In the genomic region with DNA sequence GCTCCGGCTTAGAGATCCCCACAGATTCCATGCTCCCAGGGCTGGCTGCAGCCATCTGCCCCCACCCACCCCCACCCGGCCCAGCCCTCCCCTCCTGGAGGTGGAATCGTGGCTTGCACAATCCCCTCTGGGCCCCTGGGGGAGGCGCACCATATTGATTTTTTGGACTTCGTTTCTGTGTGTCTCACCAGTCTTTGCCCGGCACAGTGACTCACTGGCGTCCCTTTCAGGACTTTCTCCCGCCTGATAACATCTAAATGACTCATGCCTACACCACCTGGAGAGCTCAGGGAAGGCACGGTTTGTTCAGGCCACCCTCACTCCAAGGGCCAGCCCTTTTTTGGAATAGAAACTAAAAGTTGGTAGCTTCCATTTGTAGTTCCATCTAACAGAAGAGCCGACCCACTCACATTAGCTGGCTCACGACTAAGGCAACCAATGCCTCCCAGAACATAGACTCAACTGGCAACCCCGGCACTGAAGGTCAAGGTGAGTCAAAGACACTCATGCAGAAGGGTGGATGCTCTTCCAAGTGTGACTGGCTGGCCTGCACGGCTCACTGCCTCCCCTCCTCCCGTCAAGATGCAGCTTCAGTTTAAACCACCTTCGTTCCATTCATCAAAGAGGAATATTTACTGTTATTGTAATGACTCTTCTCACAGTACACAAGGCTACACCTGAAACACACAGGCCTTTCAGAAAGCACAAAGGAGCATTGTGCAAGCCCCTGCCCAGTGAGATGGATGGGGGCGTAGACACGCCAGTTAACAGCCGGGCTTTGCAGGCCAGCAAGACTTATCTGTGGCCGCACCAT, we compare ENCODE assay signal across 1 cellular context.
TF ChIP-seq lines count a peak whose summit lies in the region.

No MANE protein-coding gene starts in this region.

TF ChIP-seq in K562, 482 proteins besides CTCF, POLR2A, EP300 and RAD21 (continued from another document and continues in another):
- TF ChIP-seq, protein P1, sequence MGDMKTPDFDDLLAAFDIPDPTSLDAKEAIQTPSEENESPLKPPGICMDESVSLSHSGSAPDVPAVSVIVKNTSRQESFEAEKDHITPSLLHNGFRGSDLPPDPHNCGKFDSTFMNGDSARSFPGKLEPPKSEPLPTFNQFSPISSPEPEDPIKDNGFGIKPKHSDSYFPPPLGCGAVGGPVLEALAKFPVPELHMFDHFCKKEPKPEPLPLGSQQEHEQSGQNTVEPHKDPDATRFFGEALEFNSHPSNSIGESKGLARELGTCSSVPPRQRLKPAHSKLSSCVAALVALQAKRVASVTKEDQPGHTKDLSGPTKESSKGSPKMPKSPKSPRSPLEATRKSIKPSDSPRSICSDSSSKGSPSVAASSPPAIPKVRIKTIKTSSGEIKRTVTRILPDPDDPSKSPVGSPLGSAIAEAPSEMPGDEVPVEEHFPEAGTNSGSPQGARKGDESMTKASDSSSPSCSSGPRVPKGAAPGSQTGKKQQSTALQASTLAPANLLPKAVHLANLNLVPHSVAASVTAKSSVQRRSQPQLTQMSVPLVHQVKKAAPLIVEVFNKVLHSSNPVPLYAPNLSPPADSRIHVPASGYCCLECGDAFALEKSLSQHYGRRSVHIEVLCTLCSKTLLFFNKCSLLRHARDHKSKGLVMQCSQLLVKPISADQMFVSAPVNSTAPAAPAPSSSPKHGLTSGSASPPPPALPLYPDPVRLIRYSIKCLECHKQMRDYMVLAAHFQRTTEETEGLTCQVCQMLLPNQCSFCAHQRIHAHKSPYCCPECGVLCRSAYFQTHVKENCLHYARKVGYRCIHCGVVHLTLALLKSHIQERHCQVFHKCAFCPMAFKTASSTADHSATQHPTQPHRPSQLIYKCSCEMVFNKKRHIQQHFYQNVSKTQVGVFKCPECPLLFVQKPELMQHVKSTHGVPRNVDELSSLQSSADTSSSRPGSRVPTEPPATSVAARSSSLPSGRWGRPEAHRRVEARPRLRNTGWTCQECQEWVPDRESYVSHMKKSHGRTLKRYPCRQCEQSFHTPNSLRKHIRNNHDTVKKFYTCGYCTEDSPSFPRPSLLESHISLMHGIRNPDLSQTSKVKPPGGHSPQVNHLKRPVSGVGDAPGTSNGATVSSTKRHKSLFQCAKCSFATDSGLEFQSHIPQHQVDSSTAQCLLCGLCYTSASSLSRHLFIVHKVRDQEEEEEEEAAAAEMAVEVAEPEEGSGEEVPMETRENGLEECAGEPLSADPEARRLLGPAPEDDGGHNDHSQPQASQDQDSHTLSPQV (IDR thresholded peaks at IDR 0.05), result no peak
- TF ChIP-seq MTF1 (CRISPR knock-in tag; IDR thresholded peaks at IDR 0.05; ENCODE audit: borderline replicate concordance) (no peak), SMARCE1 (IDR thresholded peaks at IDR 0.05) (peak; percentile 98), ESRRA (IDR thresholded peaks at IDR 0.05; ENCODE audit: borderline replicate concordance, low read depth) (peak; percentile 81), NR3C1 (CRISPR knock-in tag; IDR thresholded peaks at IDR 0.05) (no peak), JUN (IDR thresholded peaks at IDR 0.05; ENCODE audit: borderline replicate concordance, low read depth, low read length) (peak; percentile 99), JUN (CRISPR knock-in tag; IDR thresholded peaks at IDR 0.05; ENCODE audit: borderline replicate concordance) (no peak), SRSF7 (optimal IDR thresholded peaks at IDR 0.05; ENCODE audit: low read depth, low read length) (no peak), ZC3H11A (IDR thresholded peaks at IDR 0.05; ENCODE audit: low read depth, low read length) (no peak), TCF7L2 (IDR thresholded peaks at IDR 0.05; ENCODE audit: low read depth, low read length) (no peak), PHTF2 (CRISPR knock-in tag; IDR thresholded peaks at IDR 0.05) (no peak), ILK (tag; IDR thresholded peaks at IDR 0.05; ENCODE audit: borderline replicate concordance, low read depth) (no peak), HLTF (IDR thresholded peaks at IDR 0.05) (no peak), HDAC8 (tag; IDR thresholded peaks at IDR 0.05) (no peak), ZNF644 (tag; IDR thresholded peaks at IDR 0.05; ENCODE audit: low read depth) (no peak), FOXJ2 (tag; IDR thresholded peaks at IDR 0.05) (no peak), TFAM (CRISPR knock-in tag; conservative IDR thresholded peaks at IDR 0.05) (no peak), ZNF77 (CRISPR knock-in tag; IDR thresholded peaks at IDR 0.05) (no peak), ZC3H4 (CRISPR knock-in tag; IDR thresholded peaks at IDR 0.05; ENCODE audit: borderline replicate concordance) (no peak), BRD4 (IDR thresholded peaks at IDR 0.05) (no peak), RFX5 (IDR thresholded peaks at IDR 0.05; ENCODE audit: low read depth, low read length) (no peak), SP1 (CRISPR knock-in tag; IDR thresholded peaks at IDR 0.05) (no peak), FOXM1 (IDR thresholded peaks at IDR 0.05; ENCODE audit: low read depth) (no peak), FOXM1 (CRISPR knock-in tag; IDR thresholded peaks at IDR 0.05; ENCODE audit: low read depth) (no peak), ERF (CRISPR knock-in tag; IDR thresholded peaks at IDR 0.05) (no peak), RNF2 (IDR thresholded peaks at IDR 0.05) (0 out of 2 replicates have a peak, but pooled peaks have one; percentile 27), KDM5B (IDR thresholded peaks at IDR 0.05; ENCODE audit: insufficient replicate concordance, low read depth, low read length) (no peak), MAZ (CRISPR knock-in tag; conservative IDR thresholded peaks at IDR 0.05 in 1 of 2, IDR thresholded peaks at IDR 0.05 in 1 of 2) (no peak), EWSR1 (IDR thresholded peaks at IDR 0.05; ENCODE audit: borderline replicate concordance, low read depth, partially characterized antibody) (no peak), JUNB (CRISPR knock-in tag; conservative IDR thresholded peaks at IDR 0.05) (peak; percentile 85), ATF1 (CRISPR knock-in tag; IDR thresholded peaks at IDR 0.05) (no peak), ATF1 (tag; IDR thresholded peaks at IDR 0.05) (no peak), ELF4 (CRISPR knock-in tag; IDR thresholded peaks at IDR 0.05) (no peak), ARHGAP35 (IDR thresholded peaks at IDR 0.05; ENCODE audit: partially characterized antibody) (no peak), FOXP1 (CRISPR knock-in tag; IDR thresholded peaks at IDR 0.05) (no peak), RB1 (IDR thresholded peaks at IDR 0.05; ENCODE audit: low read depth) (no peak)
- TF ChIP-seq, protein P2, sequence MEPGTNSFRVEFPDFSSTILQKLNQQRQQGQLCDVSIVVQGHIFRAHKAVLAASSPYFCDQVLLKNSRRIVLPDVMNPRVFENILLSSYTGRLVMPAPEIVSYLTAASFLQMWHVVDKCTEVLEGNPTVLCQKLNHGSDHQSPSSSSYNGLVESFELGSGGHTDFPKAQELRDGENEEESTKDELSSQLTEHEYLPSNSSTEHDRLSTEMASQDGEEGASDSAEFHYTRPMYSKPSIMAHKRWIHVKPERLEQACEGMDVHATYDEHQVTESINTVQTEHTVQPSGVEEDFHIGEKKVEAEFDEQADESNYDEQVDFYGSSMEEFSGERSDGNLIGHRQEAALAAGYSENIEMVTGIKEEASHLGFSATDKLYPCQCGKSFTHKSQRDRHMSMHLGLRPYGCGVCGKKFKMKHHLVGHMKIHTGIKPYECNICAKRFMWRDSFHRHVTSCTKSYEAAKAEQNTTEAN (CRISPR knock-in tag; IDR thresholded peaks at IDR 0.05), result no peak
- TF ChIP-seq, protein P3, sequence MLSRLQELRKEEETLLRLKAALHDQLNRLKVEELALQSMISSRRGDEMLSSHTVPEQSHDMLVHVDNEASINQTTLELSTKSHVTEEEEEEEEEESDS (CRISPR knock-in tag; IDR thresholded peaks at IDR 0.05), result no peak
- TF ChIP-seq, protein P4, sequence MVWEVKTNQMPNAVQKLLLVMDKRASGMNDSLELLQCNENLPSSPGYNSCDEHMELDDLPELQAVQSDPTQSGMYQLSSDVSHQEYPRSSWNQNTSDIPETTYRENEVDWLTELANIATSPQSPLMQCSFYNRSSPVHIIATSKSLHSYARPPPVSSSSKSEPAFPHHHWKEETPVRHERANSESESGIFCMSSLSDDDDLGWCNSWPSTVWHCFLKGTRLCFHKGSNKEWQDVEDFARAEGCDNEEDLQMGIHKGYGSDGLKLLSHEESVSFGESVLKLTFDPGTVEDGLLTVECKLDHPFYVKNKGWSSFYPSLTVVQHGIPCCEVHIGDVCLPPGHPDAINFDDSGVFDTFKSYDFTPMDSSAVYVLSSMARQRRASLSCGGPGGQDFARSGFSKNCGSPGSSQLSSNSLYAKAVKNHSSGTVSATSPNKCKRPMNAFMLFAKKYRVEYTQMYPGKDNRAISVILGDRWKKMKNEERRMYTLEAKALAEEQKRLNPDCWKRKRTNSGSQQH (CRISPR knock-in tag; IDR thresholded peaks at IDR 0.05), result no peak
- TF ChIP-seq, protein P5, sequence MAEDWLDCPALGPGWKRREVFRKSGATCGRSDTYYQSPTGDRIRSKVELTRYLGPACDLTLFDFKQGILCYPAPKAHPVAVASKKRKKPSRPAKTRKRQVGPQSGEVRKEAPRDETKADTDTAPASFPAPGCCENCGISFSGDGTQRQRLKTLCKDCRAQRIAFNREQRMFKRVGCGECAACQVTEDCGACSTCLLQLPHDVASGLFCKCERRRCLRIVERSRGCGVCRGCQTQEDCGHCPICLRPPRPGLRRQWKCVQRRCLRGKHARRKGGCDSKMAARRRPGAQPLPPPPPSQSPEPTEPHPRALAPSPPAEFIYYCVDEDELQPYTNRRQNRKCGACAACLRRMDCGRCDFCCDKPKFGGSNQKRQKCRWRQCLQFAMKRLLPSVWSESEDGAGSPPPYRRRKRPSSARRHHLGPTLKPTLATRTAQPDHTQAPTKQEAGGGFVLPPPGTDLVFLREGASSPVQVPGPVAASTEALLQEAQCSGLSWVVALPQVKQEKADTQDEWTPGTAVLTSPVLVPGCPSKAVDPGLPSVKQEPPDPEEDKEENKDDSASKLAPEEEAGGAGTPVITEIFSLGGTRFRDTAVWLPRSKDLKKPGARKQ (CRISPR knock-in tag; IDR thresholded peaks at IDR 0.05), result no peak
- TF ChIP-seq, protein P6, sequence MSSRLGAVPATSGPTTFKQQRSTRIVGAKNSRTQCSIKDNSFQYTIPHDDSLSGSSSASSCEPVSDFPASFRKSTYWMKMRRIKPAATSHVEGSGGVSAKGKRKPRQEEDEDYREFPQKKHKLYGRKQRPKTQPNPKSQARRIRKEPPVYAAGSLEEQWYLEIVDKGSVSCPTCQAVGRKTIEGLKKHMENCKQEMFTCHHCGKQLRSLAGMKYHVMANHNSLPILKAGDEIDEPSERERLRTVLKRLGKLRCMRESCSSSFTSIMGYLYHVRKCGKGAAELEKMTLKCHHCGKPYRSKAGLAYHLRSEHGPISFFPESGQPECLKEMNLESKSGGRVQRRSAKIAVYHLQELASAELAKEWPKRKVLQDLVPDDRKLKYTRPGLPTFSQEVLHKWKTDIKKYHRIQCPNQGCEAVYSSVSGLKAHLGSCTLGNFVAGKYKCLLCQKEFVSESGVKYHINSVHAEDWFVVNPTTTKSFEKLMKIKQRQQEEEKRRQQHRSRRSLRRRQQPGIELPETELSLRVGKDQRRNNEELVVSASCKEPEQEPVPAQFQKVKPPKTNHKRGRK (tag; IDR thresholded peaks at IDR 0.05), result no peak
- TF ChIP-seq, protein P7, sequence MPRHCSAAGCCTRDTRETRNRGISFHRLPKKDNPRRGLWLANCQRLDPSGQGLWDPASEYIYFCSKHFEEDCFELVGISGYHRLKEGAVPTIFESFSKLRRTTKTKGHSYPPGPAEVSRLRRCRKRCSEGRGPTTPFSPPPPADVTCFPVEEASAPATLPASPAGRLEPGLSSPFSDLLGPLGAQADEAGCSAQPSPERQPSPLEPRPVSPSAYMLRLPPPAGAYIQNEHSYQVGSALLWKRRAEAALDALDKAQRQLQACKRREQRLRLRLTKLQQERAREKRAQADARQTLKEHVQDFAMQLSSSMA (CRISPR knock-in tag; IDR thresholded peaks at IDR 0.05), result no peak
- TF ChIP-seq, protein P8, sequence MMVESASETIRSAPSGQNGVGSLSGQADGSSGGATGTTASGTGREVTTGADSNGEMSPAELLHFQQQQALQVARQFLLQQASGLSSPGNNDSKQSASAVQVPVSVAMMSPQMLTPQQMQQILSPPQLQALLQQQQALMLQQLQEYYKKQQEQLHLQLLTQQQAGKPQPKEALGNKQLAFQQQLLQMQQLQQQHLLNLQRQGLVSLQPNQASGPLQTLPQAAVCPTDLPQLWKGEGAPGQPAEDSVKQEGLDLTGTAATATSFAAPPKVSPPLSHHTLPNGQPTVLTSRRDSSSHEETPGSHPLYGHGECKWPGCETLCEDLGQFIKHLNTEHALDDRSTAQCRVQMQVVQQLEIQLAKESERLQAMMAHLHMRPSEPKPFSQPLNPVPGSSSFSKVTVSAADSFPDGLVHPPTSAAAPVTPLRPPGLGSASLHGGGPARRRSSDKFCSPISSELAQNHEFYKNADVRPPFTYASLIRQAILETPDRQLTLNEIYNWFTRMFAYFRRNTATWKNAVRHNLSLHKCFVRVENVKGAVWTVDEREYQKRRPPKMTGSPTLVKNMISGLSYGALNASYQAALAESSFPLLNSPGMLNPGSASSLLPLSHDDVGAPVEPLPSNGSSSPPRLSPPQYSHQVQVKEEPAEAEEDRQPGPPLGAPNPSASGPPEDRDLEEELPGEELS (CRISPR knock-in tag; IDR thresholded peaks at IDR 0.05; ENCODE audit: borderline replicate concordance), result no peak
- TF ChIP-seq, protein P9, sequence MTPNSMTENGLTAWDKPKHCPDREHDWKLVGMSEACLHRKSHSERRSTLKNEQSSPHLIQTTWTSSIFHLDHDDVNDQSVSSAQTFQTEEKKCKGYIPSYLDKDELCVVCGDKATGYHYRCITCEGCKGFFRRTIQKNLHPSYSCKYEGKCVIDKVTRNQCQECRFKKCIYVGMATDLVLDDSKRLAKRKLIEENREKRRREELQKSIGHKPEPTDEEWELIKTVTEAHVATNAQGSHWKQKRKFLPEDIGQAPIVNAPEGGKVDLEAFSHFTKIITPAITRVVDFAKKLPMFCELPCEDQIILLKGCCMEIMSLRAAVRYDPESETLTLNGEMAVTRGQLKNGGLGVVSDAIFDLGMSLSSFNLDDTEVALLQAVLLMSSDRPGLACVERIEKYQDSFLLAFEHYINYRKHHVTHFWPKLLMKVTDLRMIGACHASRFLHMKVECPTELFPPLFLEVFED (CRISPR knock-in tag; conservative IDR thresholded peaks at IDR 0.05), result no peak
- TF ChIP-seq, protein P10, sequence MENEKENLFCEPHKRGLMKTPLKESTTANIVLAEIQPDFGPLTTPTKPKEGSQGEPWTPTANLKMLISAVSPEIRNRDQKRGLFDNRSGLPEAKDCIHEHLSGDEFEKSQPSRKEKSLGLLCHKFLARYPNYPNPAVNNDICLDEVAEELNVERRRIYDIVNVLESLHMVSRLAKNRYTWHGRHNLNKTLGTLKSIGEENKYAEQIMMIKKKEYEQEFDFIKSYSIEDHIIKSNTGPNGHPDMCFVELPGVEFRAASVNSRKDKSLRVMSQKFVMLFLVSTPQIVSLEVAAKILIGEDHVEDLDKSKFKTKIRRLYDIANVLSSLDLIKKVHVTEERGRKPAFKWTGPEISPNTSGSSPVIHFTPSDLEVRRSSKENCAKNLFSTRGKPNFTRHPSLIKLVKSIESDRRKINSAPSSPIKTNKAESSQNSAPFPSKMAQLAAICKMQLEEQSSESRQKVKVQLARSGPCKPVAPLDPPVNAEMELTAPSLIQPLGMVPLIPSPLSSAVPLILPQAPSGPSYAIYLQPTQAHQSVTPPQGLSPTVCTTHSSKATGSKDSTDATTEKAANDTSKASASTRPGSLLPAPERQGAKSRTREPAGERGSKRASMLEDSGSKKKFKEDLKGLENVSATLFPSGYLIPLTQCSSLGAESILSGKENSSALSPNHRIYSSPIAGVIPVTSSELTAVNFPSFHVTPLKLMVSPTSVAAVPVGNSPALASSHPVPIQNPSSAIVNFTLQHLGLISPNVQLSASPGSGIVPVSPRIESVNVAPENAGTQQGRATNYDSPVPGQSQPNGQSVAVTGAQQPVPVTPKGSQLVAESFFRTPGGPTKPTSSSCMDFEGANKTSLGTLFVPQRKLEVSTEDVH (IDR thresholded peaks at IDR 0.05; ENCODE audit: low read depth, partially characterized antibody), result no peak
